1 cellular context compared by ENCODE assay signal in the genomic region with DNA sequence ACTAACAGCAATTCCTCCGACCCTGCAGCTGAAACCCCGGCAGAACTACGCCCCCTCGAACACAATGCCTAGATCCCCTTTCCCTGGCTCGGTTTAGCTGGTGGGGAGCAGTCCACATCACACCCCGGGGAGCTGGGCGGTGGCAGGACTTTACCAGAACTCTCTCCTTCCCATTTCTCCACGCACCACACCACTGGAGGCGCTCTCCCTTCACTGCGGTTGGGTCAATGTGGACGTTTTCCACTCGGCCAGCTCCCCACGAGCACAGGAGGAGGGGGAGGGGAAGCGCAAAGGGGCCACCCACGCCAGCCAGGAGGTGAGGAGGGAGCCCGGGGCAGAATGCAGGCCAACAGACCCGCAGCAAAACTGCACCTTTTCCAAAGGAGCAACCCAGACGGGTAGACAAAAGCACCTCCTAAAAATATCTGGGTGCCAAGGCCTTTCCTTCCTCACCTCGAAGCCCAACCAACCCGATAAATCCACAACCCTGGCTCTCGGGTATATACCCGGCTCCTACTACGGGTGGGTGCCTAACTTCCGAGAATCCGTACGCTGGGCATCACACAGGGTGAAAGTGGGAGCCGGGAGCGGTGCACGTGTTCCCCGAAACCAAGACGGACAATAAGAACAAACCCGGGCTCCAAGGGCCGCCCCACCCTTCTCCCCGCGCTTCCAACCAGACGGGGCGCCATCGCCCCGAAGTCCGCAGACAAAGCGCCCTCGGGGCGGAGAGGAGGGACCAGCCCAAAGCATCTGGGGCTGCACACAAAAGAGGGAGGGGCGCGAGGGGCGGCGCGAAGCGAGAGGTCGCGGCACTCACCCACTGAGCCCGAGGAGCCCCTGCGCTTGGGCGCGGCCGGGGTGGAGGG.
A peak's percentile ranks its signal among the peaks of the same experiment; 100 is the strongest.
TF ChIP-seq lines count a peak whose summit lies in the region.

No MANE protein-coding gene starts in this region.

TF ChIP-seq in HepG2, 621 proteins besides CTCF, POLR2A, EP300 and RAD21 (continued from another document and continues in another):
- TF ChIP-seq, protein P1, sequence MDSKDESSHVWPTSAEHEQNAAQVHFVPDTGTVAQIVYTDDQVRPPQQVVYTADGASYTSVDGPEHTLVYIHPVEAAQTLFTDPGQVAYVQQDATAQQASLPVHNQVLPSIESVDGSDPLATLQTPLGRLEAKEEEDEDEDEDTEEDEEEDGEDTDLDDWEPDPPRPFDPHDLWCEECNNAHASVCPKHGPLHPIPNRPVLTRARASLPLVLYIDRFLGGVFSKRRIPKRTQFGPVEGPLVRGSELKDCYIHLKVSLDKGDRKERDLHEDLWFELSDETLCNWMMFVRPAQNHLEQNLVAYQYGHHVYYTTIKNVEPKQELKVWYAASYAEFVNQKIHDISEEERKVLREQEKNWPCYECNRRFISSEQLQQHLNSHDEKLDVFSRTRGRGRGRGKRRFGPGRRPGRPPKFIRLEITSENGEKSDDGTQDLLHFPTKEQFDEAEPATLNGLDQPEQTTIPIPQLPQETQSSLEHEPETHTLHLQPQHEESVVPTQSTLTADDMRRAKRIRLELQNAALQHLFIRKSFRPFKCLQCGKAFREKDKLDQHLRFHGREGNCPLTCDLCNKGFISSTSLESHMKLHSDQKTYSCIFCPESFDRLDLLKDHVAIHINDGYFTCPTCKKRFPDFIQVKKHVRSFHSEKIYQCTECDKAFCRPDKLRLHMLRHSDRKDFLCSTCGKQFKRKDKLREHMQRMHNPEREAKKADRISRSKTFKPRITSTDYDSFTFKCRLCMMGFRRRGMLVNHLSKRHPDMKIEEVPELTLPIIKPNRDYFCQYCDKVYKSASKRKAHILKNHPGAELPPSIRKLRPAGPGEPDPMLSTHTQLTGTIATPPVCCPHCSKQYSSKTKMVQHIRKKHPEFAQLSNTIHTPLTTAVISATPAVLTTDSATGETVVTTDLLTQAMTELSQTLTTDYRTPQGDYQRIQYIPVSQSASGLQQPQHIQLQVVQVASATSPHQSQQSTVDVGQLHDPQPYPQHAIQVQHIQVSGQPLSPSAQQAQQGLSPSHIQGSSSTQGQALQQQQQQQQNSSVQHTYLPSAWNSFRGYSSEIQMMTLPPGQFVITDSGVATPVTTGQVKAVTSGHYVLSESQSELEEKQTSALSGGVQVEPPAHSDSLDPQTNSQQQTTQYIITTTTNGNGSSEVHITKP (CRISPR knock-in tag; IDR thresholded peaks at IDR 0.05; ENCODE audit: low read depth), result peak; percentile 72; the same call in 1 of the 2 replicates
- no peak for TF ChIP-seq SOX6 (IDR thresholded peaks at IDR 0.05)
- TF ChIP-seq SOX6 (CRISPR knock-in tag; IDR thresholded peaks at IDR 0.05), result peak; percentile 75
- peak; percentile 71; the same call in 1 of the 2 replicates for TF ChIP-seq ZNF703 (CRISPR knock-in tag; IDR thresholded peaks at IDR 0.05; ENCODE audit: borderline replicate concordance)
- TF ChIP-seq, protein P2, sequence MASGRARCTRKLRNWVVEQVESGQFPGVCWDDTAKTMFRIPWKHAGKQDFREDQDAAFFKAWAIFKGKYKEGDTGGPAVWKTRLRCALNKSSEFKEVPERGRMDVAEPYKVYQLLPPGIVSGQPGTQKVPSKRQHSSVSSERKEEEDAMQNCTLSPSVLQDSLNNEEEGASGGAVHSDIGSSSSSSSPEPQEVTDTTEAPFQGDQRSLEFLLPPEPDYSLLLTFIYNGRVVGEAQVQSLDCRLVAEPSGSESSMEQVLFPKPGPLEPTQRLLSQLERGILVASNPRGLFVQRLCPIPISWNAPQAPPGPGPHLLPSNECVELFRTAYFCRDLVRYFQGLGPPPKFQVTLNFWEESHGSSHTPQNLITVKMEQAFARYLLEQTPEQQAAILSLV (CRISPR knock-in tag; IDR thresholded peaks at IDR 0.05; ENCODE audit: borderline replicate concordance), result peak; percentile 76
- no peak for TF ChIP-seq CENPX (CRISPR knock-in tag; IDR thresholded peaks at IDR 0.05)
- TF ChIP-seq PRPF4 (IDR thresholded peaks at IDR 0.05; ENCODE audit: low read depth, low read length, poor library complexity, severe bottlenecking), result peak; percentile 82
- TF ChIP-seq, protein P3, sequence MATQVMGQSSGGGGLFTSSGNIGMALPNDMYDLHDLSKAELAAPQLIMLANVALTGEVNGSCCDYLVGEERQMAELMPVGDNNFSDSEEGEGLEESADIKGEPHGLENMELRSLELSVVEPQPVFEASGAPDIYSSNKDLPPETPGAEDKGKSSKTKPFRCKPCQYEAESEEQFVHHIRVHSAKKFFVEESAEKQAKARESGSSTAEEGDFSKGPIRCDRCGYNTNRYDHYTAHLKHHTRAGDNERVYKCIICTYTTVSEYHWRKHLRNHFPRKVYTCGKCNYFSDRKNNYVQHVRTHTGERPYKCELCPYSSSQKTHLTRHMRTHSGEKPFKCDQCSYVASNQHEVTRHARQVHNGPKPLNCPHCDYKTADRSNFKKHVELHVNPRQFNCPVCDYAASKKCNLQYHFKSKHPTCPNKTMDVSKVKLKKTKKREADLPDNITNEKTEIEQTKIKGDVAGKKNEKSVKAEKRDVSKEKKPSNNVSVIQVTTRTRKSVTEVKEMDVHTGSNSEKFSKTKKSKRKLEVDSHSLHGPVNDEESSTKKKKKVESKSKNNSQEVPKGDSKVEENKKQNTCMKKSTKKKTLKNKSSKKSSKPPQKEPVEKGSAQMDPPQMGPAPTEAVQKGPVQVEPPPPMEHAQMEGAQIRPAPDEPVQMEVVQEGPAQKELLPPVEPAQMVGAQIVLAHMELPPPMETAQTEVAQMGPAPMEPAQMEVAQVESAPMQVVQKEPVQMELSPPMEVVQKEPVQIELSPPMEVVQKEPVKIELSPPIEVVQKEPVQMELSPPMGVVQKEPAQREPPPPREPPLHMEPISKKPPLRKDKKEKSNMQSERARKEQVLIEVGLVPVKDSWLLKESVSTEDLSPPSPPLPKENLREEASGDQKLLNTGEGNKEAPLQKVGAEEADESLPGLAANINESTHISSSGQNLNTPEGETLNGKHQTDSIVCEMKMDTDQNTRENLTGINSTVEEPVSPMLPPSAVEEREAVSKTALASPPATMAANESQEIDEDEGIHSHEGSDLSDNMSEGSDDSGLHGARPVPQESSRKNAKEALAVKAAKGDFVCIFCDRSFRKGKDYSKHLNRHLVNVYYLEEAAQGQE (IDR thresholded peaks at IDR 0.05; ENCODE audit: borderline replicate concordance in 1 of 2, low read depth in 1 of 2, low read length in 2 of 2), result peak in 1 of 2 experiments; percentile 45; a peak in 2 of 4 replicates
- no peak for TF ChIP-seq GABPA (IDR thresholded peaks at IDR 0.05; ENCODE audit: low read depth, low read length)
- TF ChIP-seq GABPA (CRISPR knock-in tag; IDR thresholded peaks at IDR 0.05; ENCODE audit: low read depth), result peak; percentile 37; the same call in 1 of the 2 replicates
- TF ChIP-seq, protein P4, sequence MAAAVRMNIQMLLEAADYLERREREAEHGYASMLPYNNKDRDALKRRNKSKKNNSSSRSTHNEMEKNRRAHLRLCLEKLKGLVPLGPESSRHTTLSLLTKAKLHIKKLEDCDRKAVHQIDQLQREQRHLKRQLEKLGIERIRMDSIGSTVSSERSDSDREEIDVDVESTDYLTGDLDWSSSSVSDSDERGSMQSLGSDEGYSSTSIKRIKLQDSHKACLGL (CRISPR knock-in tag; IDR thresholded peaks at IDR 0.05), result peak; percentile 64
- peak; percentile 35; the same call in 1 of the 2 replicates for TF ChIP-seq CREM (IDR thresholded peaks at IDR 0.05)
- no peak for TF ChIP-seq CREM (CRISPR knock-in tag; IDR thresholded peaks at IDR 0.05)
- TF ChIP-seq NR2F1 (CRISPR knock-in tag; IDR thresholded peaks at IDR 0.05), result no peak
- TF ChIP-seq ZSCAN12 (CRISPR knock-in tag; IDR thresholded peaks at IDR 0.05), result no peak
- peak; percentile 30; the same call in 1 of the 2 replicates for TF ChIP-seq KDM2A (CRISPR knock-in tag; IDR thresholded peaks at IDR 0.05; ENCODE audit: borderline replicate concordance, low read depth)
- peak; percentile 85; the same call in 1 of the 2 replicates for TF ChIP-seq ZNF839 (CRISPR knock-in tag; IDR thresholded peaks at IDR 0.05; ENCODE audit: borderline replicate concordance)
- peak; percentile 81 for TF ChIP-seq ASH2L (IDR thresholded peaks at IDR 0.05; ENCODE audit: insufficient read length, low read depth, low read length)
- TF ChIP-seq, protein P5, sequence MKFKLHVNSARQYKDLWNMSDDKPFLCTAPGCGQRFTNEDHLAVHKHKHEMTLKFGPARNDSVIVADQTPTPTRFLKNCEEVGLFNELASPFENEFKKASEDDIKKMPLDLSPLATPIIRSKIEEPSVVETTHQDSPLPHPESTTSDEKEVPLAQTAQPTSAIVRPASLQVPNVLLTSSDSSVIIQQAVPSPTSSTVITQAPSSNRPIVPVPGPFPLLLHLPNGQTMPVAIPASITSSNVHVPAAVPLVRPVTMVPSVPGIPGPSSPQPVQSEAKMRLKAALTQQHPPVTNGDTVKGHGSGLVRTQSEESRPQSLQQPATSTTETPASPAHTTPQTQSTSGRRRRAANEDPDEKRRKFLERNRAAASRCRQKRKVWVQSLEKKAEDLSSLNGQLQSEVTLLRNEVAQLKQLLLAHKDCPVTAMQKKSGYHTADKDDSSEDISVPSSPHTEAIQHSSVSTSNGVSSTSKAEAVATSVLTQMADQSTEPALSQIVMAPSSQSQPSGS (CRISPR knock-in tag; IDR thresholded peaks at IDR 0.05), result peak; percentile 61; the same call in 1 of the 2 replicates
- TF ChIP-seq HNF4A (CRISPR knock-in tag; IDR thresholded peaks at IDR 0.05), result peak; percentile 15; the same call in 1 of the 2 replicates
- peak; percentile 55 for TF ChIP-seq TEAD3 (CRISPR knock-in tag; optimal IDR thresholded peaks at IDR 0.05; ENCODE audit: borderline replicate concordance)
- TF ChIP-seq FLYWCH1 (CRISPR knock-in tag; IDR thresholded peaks at IDR 0.05), result no peak
- no peak for TF ChIP-seq NR1H2 (CRISPR knock-in tag; IDR thresholded peaks at IDR 0.05; ENCODE audit: borderline replicate concordance, low read depth)
- TF ChIP-seq, protein P6, sequence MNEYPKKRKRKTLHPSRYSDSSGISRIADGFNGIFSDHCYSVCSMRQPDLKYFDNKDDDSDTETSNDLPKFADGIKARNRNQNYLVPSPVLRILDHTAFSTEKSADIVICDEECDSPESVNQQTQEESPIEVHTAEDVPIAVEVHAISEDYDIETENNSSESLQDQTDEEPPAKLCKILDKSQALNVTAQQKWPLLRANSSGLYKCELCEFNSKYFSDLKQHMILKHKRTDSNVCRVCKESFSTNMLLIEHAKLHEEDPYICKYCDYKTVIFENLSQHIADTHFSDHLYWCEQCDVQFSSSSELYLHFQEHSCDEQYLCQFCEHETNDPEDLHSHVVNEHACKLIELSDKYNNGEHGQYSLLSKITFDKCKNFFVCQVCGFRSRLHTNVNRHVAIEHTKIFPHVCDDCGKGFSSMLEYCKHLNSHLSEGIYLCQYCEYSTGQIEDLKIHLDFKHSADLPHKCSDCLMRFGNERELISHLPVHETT (CRISPR knock-in tag; conservative IDR thresholded peaks at IDR 0.05), result no peak
- TF ChIP-seq ZNF350 (CRISPR knock-in tag; IDR thresholded peaks at IDR 0.05; ENCODE audit: borderline replicate concordance, low read depth), result peak; percentile 80; the same call in 1 of the 2 replicates
- no peak for TF ChIP-seq ZNF775 (CRISPR knock-in tag; IDR thresholded peaks at IDR 0.05; ENCODE audit: borderline replicate concordance)
- peak; percentile 85 for TF ChIP-seq MYC (CRISPR knock-in tag; IDR thresholded peaks at IDR 0.05; ENCODE audit: borderline replicate concordance)
- TF ChIP-seq ATF1 (CRISPR knock-in tag; IDR thresholded peaks at IDR 0.05), result no peak
- TF ChIP-seq YEATS4 (CRISPR knock-in tag; IDR thresholded peaks at IDR 0.05; ENCODE audit: borderline replicate concordance), result peak; percentile 91
- TF ChIP-seq NONO (IDR thresholded peaks at IDR 0.05), result no peak
- 0 out of 2 replicates have a peak, but pooled peaks have one; percentile 14 for TF ChIP-seq NONO (CRISPR knock-in tag; conservative IDR thresholded peaks at IDR 0.05)
- peak; percentile 28; the same call in 1 of the 2 replicates for TF ChIP-seq ZKSCAN1 (IDR thresholded peaks at IDR 0.05; ENCODE audit: low read length)
- peak; percentile 68 for TF ChIP-seq ZNF543 (CRISPR knock-in tag; IDR thresholded peaks at IDR 0.05)
- TF ChIP-seq, protein P7, sequence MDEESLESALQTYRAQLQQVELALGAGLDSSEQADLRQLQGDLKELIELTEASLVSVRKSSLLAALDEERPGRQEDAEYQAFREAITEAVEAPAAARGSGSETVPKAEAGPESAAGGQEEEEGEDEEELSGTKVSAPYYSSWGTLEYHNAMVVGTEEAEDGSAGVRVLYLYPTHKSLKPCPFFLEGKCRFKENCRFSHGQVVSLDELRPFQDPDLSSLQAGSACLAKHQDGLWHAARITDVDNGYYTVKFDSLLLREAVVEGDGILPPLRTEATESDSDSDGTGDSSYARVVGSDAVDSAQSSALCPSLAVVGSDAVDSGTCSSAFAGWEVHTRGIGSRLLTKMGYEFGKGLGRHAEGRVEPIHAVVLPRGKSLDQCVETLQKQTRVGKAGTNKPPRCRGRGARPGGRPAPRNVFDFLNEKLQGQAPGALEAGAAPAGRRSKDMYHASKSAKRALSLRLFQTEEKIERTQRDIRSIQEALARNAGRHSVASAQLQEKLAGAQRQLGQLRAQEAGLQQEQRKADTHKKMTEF (CRISPR knock-in tag; IDR thresholded peaks at IDR 0.05), result peak; percentile 50; the same call in 1 of the 2 replicates
- TF ChIP-seq, protein P8, sequence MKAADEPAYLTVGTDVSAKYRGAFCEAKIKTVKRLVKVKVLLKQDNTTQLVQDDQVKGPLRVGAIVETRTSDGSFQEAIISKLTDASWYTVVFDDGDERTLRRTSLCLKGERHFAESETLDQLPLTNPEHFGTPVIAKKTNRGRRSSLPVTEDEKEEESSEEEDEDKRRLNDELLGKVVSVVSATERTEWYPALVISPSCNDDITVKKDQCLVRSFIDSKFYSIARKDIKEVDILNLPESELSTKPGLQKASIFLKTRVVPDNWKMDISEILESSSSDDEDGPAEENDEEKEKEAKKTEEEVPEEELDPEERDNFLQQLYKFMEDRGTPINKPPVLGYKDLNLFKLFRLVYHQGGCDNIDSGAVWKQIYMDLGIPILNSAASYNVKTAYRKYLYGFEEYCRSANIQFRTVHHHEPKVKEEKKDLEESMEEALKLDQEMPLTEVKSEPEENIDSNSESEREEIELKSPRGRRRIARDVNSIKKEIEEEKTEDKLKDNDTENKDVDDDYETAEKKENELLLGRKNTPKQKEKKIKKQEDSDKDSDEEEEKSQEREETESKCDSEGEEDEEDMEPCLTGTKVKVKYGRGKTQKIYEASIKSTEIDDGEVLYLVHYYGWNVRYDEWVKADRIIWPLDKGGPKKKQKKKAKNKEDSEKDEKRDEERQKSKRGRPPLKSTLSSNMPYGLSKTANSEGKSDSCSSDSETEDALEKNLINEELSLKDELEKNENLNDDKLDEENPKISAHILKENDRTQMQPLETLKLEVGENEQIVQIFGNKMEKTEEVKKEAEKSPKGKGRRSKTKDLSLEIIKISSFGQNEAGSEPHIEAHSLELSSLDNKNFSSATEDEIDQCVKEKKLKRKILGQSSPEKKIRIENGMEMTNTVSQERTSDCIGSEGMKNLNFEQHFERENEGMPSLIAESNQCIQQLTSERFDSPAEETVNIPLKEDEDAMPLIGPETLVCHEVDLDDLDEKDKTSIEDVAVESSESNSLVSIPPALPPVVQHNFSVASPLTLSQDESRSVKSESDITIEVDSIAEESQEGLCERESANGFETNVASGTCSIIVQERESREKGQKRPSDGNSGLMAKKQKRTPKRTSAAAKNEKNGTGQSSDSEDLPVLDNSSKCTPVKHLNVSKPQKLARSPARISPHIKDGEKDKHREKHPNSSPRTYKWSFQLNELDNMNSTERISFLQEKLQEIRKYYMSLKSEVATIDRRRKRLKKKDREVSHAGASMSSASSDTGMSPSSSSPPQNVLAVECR (CRISPR knock-in tag; IDR thresholded peaks at IDR 0.05; ENCODE audit: borderline replicate concordance), result peak; percentile 80
- TF ChIP-seq MYNN (CRISPR knock-in tag; IDR thresholded peaks at IDR 0.05; ENCODE audit: low read depth), result peak; percentile 58; the same call in 1 of the 2 replicates
- TF ChIP-seq KDM1A (CRISPR knock-in tag; IDR thresholded peaks at IDR 0.05), result peak; percentile 84; the same call in 1 of the 2 replicates
